In the genomic region with DNA sequence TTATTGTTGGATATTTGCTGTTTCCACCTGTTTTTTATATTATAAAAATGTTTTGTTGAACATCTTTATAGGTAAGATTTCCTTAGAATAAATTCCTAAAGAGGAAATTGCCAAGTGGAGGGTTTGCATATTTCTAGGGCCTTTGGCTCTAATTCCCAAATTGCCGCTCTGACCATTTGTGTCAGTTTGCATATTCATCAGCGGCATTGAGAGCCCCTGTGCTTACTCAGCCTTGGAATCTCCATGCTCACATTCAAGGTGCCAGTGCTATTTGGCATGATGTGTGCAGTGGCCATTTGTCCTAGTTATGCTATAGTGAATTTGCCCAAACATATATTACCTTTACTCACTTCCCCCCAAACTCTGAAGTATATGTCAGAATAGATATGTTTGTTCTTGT, we compare ENCODE assay signal across 36 cellular contexts. TPM values are rescaled to one million over a fixed set of nuclear protein-coding genes. Genes with fewer than 3 reads are reported as not detected.
"Had no signal": no experiment of that assay in that cellular context is flagged by ENCODE, and none has a peak within 500 bp of the region (broad histone marks: within the 10 kb centered on the region; RNA-seq: fewer than 3 reads in every experiment).

No MANE protein-coding gene starts in this region.

- H3K9me3 ChIP-seq: adrenal gland, body of pancreas, breast epithelium had no signal

- H3K36me3 ChIP-seq: adrenal gland, brain microvascular endothelial cell, breast epithelium, WERI-Rb-1 had no signal

- H3K4me3 ChIP-seq: adrenal gland, body of pancreas, breast epithelium had no signal

- H3K27me3 ChIP-seq: adrenal gland, body of pancreas, brain microvascular endothelial cell, breast epithelium had no signal

- H3K4me1 ChIP-seq: breast epithelium had no signal

- DNase-seq: activated CD4-positive, alpha-beta memory T cell treated with anti-CD3 and anti-CD28 coated beads, Interleukin-2, amount 10 ng/mL, durations not matched to agents 7 days and 5 days; activated CD4-positive, alpha-beta T cell treated with anti-CD3 and anti-CD28 coated beads for 1 hour; activated CD4-positive, alpha-beta T cell treated with anti-CD3 and anti-CD28 coated beads for 36 hours; activated CD4-positive, alpha-beta T cell treated with anti-CD3 and anti-CD28 coated beads for 48 hours; activated CD4-positive, alpha-beta T cell treated with anti-CD3 and anti-CD28 coated beads, Interleukin-2, amount 10 ng/mL, durations not matched to agents 7 days and 5 days; activated CD4-positive, alpha-beta T cell treated with anti-CD3 and anti-CD28 coated beads, Interleukin-2, amount 50 U/mL, for 48 hours; activated CD4-positive, CD25-positive, alpha-beta regulatory T cell; activated CD8-positive, alpha-beta memory T cell treated with anti-CD3 and anti-CD28 coated beads for 24 hours; activated CD8-positive, alpha-beta memory T cell treated with anti-CD3 and anti-CD28 coated beads, Interleukin-2, amount 50 U/mL, for 48 hours; activated CD8-positive, alpha-beta T cell treated with anti-CD3 and anti-CD28 coated beads, Interleukin-2, amount 10 ng/mL, durations not matched to agents 7 days and 5 days; activated effector memory CD4-positive, alpha-beta T cell treated with Interleukin-2 at 50 U/mL for 16 hours; activated gamma-delta T cell; activated naive CD4-positive, alpha-beta T cell treated with anti-CD3 and anti-CD28 coated beads for 36 hours; activated naive CD4-positive, alpha-beta T cell treated with anti-CD3 and anti-CD28 coated beads, Interleukin-2, amount 50 U/mL, for 16 hours; activated naive CD8-positive, alpha-beta T cell treated with anti-CD3 and anti-CD28 coated beads for 36 hours; activated T-cell treated with anti-CD3 and anti-CD28 coated beads, Interleukin-2, amount 50 U/mL, for 24 hours; activated T-cell treated with anti-CD3 and anti-CD28 coated beads, Interleukin-2, amount 50 U/mL, for 48 hours; adrenal gland; amniotic stem cell; aorta; body of pancreas; brain microvascular endothelial cell; central memory CD4-positive, alpha-beta T cell; T-helper 1 cell; T-helper 2 cell; T-helper 9 cell; WERI-Rb-1 had no signal

- H3K27ac ChIP-seq: adrenal gland, brain microvascular endothelial cell, breast epithelium, WERI-Rb-1 had no signal

- FAIRE-seq: astrocyte, colon, TTC549 had no signal

RNA-seq across cellular contexts. Expression of gene KREMEN1, which starts 25.5 kb away (rescaled TPM):
- total RNA-seq: activated CD4-positive, alpha-beta memory T cell treated with anti-CD3 and anti-CD28 coated beads, Interleukin-2, amount 10 ng/mL, durations not matched to agents 7 days and 5 days had no signal

RNA-seq across cellular contexts. Expression of gene C22orf31, which starts 36.7 kb away (rescaled TPM):
- total RNA-seq: activated CD4-positive, alpha-beta memory T cell treated with anti-CD3 and anti-CD28 coated beads, Interleukin-2, amount 10 ng/mL, durations not matched to agents 7 days and 5 days; activated CD4-positive, alpha-beta T cell treated with anti-CD3 and anti-CD28 coated beads for 36 hours; activated CD4-positive, alpha-beta T cell treated with anti-CD3 and anti-CD28 coated beads, Interleukin-2, amount 10 ng/mL, durations not matched to agents 7 days and 5 days; activated CD8-positive, alpha-beta memory T cell treated with anti-CD3 and anti-CD28 coated beads, Interleukin-2, amount 10 ng/mL, durations not matched to agents 7 days and 5 days; activated CD8-positive, alpha-beta T cell treated with anti-CD3 and anti-CD28 coated beads, Interleukin-2, amount 10 ng/mL, durations not matched to agents 7 days and 5 days; activated naive CD4-positive, alpha-beta T cell treated with anti-CD3 and anti-CD28 coated beads for 36 hours; activated naive CD4-positive, alpha-beta T cell treated with anti-CD3 and anti-CD28 coated beads, Interleukin-2, amount 50 U/mL, for 72 hours; activated naive CD8-positive, alpha-beta T cell treated with anti-CD3 and anti-CD28 coated beads for 36 hours; activated T-helper 2 cell treated with anti-CD3 and anti-CD28 coated beads, Interferon-gamma antibody, Interleukin-2, Interleukin-4, amounts not matched to agents 10 μg/mL and 5 μg/mL and 100 μg/mL, durations not matched to agents 14 hours and 24 hours and 36 hours; aorta; astrocyte; body of pancreas; cardiac septum; WTC11 had no signal
- polyA plus RNA-seq: aorta had no signal
